Comparison of ENCODE assay signal across 28 cellular contexts in genomic region chr1:112754116-112754628, GRCh38.
"Had no signal": no experiment of that assay in that cellular context is flagged by ENCODE, and none has a peak within 500 bp of the region (broad histone marks: within the 10 kb centered on the region; RNA-seq: fewer than 3 reads in every experiment).

No MANE protein-coding gene starts in this region.

- H3K36me3 ChIP-seq: esophagus squamous epithelium had no signal

- H3K4me1 Mint-ChIP-seq: activated B cell treated with CpG ODN at 0.5 μM for 24 hours; activated T-helper 17 cell treated with anti-CD3 and anti-CD28 coated beads, Interleukin-2, amount 50 U/mL, for 72 hours had no signal

- H3K4me3 Mint-ChIP-seq: activated B cell treated with CpG ODN at 0.5 μM for 24 hours; activated CD8-positive, alpha-beta T cell treated with anti-CD3 and anti-CD28 coated beads for 36 hours; activated naive CD8-positive, alpha-beta T cell; activated T-cell treated with anti-CD3 and anti-CD28 coated beads, Interleukin-2, amount 50 U/mL, for 4 hours; activated T-helper 17 cell treated with anti-CD3 and anti-CD28 coated beads, Interleukin-2, amount 50 U/mL, for 72 hours had no signal

- FAIRE-seq: colon, endometrium, endothelial cell of umbilical vein, frontal cortex had no signal

- H3K4me1 ChIP-seq: body of pancreas had no signal

- H3K27me3 ChIP-seq: body of pancreas had no signal

- H3K4me3 ChIP-seq: body of pancreas, esophagus squamous epithelium had no signal

- H3K27ac Mint-ChIP-seq: activated B cell treated with CpG ODN at 0.5 μM for 24 hours; activated CD8-positive, alpha-beta T cell treated with anti-CD3 and anti-CD28 coated beads for 36 hours; activated naive CD8-positive, alpha-beta T cell; activated T-helper 17 cell treated with anti-CD3 and anti-CD28 coated beads, Interleukin-2, amount 50 U/mL, for 72 hours had no signal

- ATAC-seq: activated CD4-positive, CD25-positive, alpha-beta regulatory T cell treated with anti-CD3 and anti-CD28 coated beads, Interleukin-2, amount 50 U/mL, for 24 hours; activated CD8-positive, alpha-beta T cell treated with anti-CD3 and anti-CD28 coated beads for 36 hours; activated T-cell treated with anti-CD3 and anti-CD28 coated beads, Interleukin-2, amount 50 U/mL, for 4 hours; activated T-helper 17 cell treated with anti-CD3 and anti-CD28 coated beads, Interleukin-2, amount 50 U/mL, for 72 hours; body of pancreas had no signal

- DNase-seq: activated B cell treated with CpG ODN at 0.5 μM for 24 hours; activated CD4-positive, alpha-beta T cell treated with anti-CD3 and anti-CD28 coated beads for 48 hours; activated CD4-positive, alpha-beta T cell treated with anti-CD3 and anti-CD28 coated beads, Interleukin-2, amount 50 U/mL, for 1 hour; activated CD4-positive, alpha-beta T cell treated with anti-CD3 and anti-CD28 coated beads, Interleukin-2, amount 50 U/mL, for 48 hours; activated CD8-positive, alpha-beta memory T cell treated with anti-CD3 and anti-CD28 coated beads for 24 hours; activated CD8-positive, alpha-beta T cell treated with anti-CD3 and anti-CD28 coated beads for 36 hours; activated effector memory CD4-positive, alpha-beta T cell treated with Interleukin-2 at 50 U/mL for 16 hours; activated gamma-delta T cell treated with Interleukin-2 at 50 U/mL for 16 hours; activated naive CD4-positive, alpha-beta T cell treated with anti-CD3 and anti-CD28 coated beads, Interleukin-2, amount 50 U/mL, for 16 hours; activated naive CD4-positive, alpha-beta T cell treated with Interleukin-2 at 50 U/mL for 16 hours; activated T-cell treated with anti-CD3 and anti-CD28 coated beads, Interleukin-2, amount 50 U/mL, for 4 hours; amygdala; aorta; body of pancreas; caudate nucleus; effector CD8-positive, alpha-beta T cell; esophagus squamous epithelium; head of caudate nucleus; T-helper 2 cell had no signal

- H3K27ac ChIP-seq: body of pancreas, epithelial cell of prostate, esophagus squamous epithelium, VCaP had no signal

- H3K9me3 ChIP-seq: body of pancreas, esophagus squamous epithelium had no signal
